ENCODE assay signal across 1 cellular context in the genomic region with DNA sequence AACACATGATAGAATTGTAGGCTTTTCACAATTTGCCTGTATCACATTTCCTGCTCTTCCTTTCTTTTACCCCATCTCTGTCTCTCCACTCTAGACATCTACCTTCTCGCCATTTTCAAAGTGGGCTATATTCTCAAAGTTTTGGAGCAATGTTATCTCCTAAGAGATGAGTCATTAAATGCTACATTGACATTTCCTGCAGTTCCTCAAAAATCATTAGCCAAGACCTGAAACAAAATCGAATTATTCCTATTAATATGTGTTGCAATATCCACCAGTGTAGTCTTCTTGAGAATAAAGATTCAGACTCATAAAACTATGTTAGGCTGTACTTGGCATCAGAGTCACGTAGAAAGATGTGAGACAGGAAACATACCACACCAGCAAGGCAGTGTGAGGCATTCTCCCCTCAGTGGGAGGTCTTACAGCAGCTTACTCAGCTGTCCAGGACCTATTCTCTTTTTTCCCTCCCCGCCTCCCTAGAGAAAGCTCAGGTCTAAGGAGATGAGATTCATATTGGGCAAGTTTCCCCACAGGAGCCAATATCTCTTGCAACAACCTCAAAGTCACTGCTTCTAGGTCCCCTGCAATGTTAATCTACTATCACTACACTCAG.
TF ChIP-seq lines count a peak whose summit lies in the region.

No MANE protein-coding gene starts in this region.

TF ChIP-seq in HepG2, 621 proteins besides CTCF, POLR2A, EP300 and RAD21 (continued from another document):
- TF ChIP-seq, protein P1, sequence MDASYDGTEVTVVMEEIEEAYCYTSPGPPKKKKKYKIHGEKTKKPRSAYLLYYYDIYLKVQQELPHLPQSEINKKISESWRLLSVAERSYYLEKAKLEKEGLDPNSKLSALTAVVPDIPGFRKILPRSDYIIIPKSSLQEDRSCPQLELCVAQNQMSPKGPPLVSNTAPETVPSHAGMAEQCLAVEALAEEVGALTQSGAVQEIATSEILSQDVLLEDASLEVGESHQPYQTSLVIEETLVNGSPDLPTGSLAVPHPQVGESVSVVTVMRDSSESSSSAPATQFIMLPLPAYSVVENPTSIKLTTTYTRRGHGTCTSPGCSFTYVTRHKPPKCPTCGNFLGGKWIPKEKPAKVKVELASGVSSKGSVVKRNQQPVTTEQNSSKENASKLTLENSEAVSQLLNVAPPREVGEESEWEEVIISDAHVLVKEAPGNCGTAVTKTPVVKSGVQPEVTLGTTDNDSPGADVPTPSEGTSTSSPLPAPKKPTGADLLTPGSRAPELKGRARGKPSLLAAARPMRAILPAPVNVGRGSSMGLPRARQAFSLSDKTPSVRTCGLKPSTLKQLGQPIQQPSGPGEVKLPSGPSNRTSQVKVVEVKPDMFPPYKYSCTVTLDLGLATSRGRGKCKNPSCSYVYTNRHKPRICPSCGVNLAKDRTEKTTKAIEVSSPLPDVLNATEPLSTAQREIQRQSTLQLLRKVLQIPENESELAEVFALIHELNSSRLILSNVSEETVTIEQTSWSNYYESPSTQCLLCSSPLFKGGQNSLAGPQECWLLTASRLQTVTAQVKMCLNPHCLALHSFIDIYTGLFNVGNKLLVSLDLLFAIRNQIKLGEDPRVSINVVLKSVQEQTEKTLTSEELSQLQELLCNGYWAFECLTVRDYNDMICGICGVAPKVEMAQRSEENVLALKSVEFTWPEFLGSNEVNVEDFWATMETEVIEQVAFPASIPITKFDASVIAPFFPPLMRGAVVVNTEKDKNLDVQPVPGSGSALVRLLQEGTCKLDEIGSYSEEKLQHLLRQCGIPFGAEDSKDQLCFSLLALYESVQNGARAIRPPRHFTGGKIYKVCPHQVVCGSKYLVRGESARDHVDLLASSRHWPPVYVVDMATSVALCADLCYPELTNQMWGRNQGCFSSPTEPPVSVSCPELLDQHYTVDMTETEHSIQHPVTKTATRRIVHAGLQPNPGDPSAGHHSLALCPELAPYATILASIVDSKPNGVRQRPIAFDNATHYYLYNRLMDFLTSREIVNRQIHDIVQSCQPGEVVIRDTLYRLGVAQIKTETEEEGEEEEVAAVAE (CRISPR knock-in tag; IDR thresholded peaks at IDR 0.05; ENCODE audit: borderline replicate concordance) = no peak
- TF ChIP-seq, protein P2, sequence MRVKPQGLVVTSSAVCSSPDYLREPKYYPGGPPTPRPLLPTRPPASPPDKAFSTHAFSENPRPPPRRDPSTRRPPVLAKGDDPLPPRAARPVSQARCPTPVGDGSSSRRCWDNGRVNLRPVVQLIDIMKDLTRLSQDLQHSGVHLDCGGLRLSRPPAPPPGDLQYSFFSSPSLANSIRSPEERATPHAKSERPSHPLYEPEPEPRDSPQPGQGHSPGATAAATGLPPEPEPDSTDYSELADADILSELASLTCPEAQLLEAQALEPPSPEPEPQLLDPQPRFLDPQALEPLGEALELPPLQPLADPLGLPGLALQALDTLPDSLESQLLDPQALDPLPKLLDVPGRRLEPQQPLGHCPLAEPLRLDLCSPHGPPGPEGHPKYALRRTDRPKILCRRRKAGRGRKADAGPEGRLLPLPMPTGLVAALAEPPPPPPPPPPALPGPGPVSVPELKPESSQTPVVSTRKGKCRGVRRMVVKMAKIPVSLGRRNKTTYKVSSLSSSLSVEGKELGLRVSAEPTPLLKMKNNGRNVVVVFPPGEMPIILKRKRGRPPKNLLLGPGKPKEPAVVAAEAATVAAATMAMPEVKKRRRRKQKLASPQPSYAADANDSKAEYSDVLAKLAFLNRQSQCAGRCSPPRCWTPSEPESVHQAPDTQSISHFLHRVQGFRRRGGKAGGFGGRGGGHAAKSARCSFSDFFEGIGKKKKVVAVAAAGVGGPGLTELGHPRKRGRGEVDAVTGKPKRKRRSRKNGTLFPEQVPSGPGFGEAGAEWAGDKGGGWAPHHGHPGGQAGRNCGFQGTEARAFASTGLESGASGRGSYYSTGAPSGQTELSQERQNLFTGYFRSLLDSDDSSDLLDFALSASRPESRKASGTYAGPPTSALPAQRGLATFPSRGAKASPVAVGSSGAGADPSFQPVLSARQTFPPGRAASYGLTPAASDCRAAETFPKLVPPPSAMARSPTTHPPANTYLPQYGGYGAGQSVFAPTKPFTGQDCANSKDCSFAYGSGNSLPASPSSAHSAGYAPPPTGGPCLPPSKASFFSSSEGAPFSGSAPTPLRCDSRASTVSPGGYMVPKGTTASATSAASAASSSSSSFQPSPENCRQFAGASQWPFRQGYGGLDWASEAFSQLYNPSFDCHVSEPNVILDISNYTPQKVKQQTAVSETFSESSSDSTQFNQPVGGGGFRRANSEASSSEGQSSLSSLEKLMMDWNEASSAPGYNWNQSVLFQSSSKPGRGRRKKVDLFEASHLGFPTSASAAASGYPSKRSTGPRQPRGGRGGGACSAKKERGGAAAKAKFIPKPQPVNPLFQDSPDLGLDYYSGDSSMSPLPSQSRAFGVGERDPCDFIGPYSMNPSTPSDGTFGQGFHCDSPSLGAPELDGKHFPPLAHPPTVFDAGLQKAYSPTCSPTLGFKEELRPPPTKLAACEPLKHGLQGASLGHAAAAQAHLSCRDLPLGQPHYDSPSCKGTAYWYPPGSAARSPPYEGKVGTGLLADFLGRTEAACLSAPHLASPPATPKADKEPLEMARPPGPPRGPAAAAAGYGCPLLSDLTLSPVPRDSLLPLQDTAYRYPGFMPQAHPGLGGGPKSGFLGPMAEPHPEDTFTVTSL (CRISPR knock-in tag; IDR thresholded peaks at IDR 0.05; ENCODE audit: borderline replicate concordance) = no peak
- TF ChIP-seq ZNF746 (CRISPR knock-in tag; IDR thresholded peaks at IDR 0.05) = no peak
- TF ChIP-seq MAFF (IDR thresholded peaks at IDR 0.05; ENCODE audit: low read depth, low read length) = peak; percentile 23; the same call in 1 of the 2 replicates
- TF ChIP-seq GATAD1 (CRISPR knock-in tag; IDR thresholded peaks at IDR 0.05) = no peak
- no peak for TF ChIP-seq BCL6 (CRISPR knock-in tag; IDR thresholded peaks at IDR 0.05)
- TF ChIP-seq ZNF17 (CRISPR knock-in tag; IDR thresholded peaks at IDR 0.05) = no peak
- TF ChIP-seq TBX3 (IDR thresholded peaks at IDR 0.05; ENCODE audit: borderline replicate concordance) = no peak
- TF ChIP-seq MAFK (conservative IDR thresholded peaks at IDR 0.05 in 1 of 2, IDR thresholded peaks at IDR 0.05 in 1 of 2; ENCODE audit: low read length in 2 of 2) = peak; percentile 14 to 29; a peak in 1 of 4 replicates
